ENCODE assay signal across 8 cellular contexts in genomic region chr19:48325265-48325910, GRCh38. TPM values are rescaled to one million over a fixed set of nuclear protein-coding genes. Genes with fewer than 3 reads are reported as not detected.
DNase-seq lines count a peak whose midpoint lies in the region; ATAC-seq and TF ChIP-seq lines count a peak whose summit lies in the region.

TSS of gene EMP3 (plus strand) at chr19:48325552. CDS start at chr19:48326845, 1,293 bp downstream.

- peak within 1 kb of the TSS; percentile 36 to 81 (median 60) for H3K4me3 ChIP-seq in heart left ventricle
- H3K4me3 ChIP-seq in retinal pigment epithelial cell (ENCODE audit: low read length): peak within 1 kb of the TSS; percentile 58
- H3K4me3 ChIP-seq in aorta (ENCODE audit: low read length in 2 of 2): peak within 1 kb of the TSS; percentile 56 to 82

- intact Hi-C loops in heart left ventricle (cut with DNase I) (loop anchor here in 1 of 10 donors (10.0 kb wide), 1 partner anchor 259 kb away; no protein-coding TSS in a partner anchor), aorta (cut with DNase I) (loop anchor here in 1 of 2 donors (10.0 kb wide), 1 partner anchor 119 kb away; the partner anchor contains the start of gene GRWD1)

- DNase-seq in AG09319 (ENCODE audit: extremely low read depth, low read depth) (peak; percentile 77), HEK293T (ENCODE audit: extremely low spot score) (peak; percentile 68), SW480 (ENCODE audit: low spot score) (peak; percentile 75), heart left ventricle (peak; percentile 82 to 88 (median 86)), retinal pigment epithelial cell (ENCODE audit: low read depth) (peak; percentile 55), aorta (peak; percentile 92 to 94)

- CTCF ChIA-PET in HEK293T (lab: Yijun Ruan, JAX): interaction anchor here (1.5 to 3.0 kb wide), 2 partner anchors 9 to 11 kb away, joined by 4 to 14 read pairs; no protein-coding TSS in a partner anchor

- peaks cover 0 to 7% (median 0%) of the 10 kb centered on the region in 12 donors for H3K9me3 ChIP-seq in heart left ventricle
- H3K9me3 ChIP-seq in aorta (ENCODE audit: control insufficient read depth, low read length): no peaks in the 10 kb centered on the region

- peak within 1 kb of the TSS; percentile 88 for H3K4me3 Mint-ChIP-seq in activated naive CD8-positive, alpha-beta T cell

- peaks cover 5% of the 10 kb centered on the region for H3K36me3 Mint-ChIP-seq in activated naive CD8-positive, alpha-beta T cell

- TF ChIP-seq CTCF in AG09319 (IDR thresholded peaks at IDR 0.05; ENCODE audit: low read depth, low read length) (no peak), heart left ventricle (IDR thresholded peaks at IDR 0.05) (no peak), retinal pigment epithelial cell (conservative IDR thresholded peaks at IDR 0.05; ENCODE audit: low read depth, low read length) (no peak)

- peak within 1 kb of the TSS; percentile 66 to 100 (median 86) for H3K27ac ChIP-seq in heart left ventricle
- peak within 1 kb of the TSS in 1 of 2 donors; percentile 82 for H3K27ac ChIP-seq in aorta (ENCODE audit: low read depth in 1 of 2, low read length in 2 of 2)

- H3K4me1 Mint-ChIP-seq in activated naive CD8-positive, alpha-beta T cell (ENCODE audit: low read depth): peaks cover 82% of the 10 kb centered on the region

- H3K36me3 ChIP-seq in heart left ventricle (peaks cover 0 to 30% (median 3%) of the 10 kb centered on the region in 9 donors), aorta (ENCODE audit: control insufficient read depth in 1 of 2, insufficient read depth in 2 of 2, low read length in 1 of 2) (no peaks in the 10 kb centered on the region)

- H3K27me3 ChIP-seq in heart left ventricle (no peaks in the 10 kb centered on the region), aorta (ENCODE audit: control insufficient read depth in 1 of 2, insufficient read depth in 2 of 2, low read length in 1 of 2) (no peaks in the 10 kb centered on the region)

- no peaks in the 10 kb centered on the region for H3K27me3 Mint-ChIP-seq in activated naive CD8-positive, alpha-beta T cell

- H3K4me1 ChIP-seq in heart left ventricle (peaks cover 0 to 89% (median 36%) of the 10 kb centered on the region in 12 donors), aorta (ENCODE audit: control insufficient read depth in 1 of 2, insufficient read depth in 2 of 2, low read length in 2 of 2) (no peaks in the 10 kb centered on the region)

- no peaks in the 10 kb centered on the region for H3K9me3 Mint-ChIP-seq in activated naive CD8-positive, alpha-beta T cell (ENCODE audit: low read depth)

- ATAC-seq in heart left ventricle: peak; percentile 2 to 43 (median 38)
- peak; percentile 80 for ATAC-seq in aorta (ENCODE audit: low FRiP score)
- ATAC-seq in HG03520 (IDR thresholded peaks at IDR 0.05; ENCODE audit: unreplicated experiment): no peak

- TF ChIP-seq POLR2A in heart left ventricle (IDR thresholded peaks at IDR 0.05): peak in 1 of 2 donors; percentile 72

- peak within 1 kb of the TSS; percentile 91 for H3K27ac Mint-ChIP-seq in activated naive CD8-positive, alpha-beta T cell

- POLR2A ChIA-PET in HEK293T (lab: Yijun Ruan, JAX): interaction anchor here (1.4 to 8.6 kb wide), 3 partner anchors 8 to 294 kb away, joined by 3 to 93 read pairs (median 4); partner anchors contain the start of genes RPL18 and SPHK2

- WGBS in heart left ventricle, 4 donors: 2% methylated on average over 22 of the region's 22 CpGs
- WGBS in aorta, 2 donors: 0 to 1% methylated on average over 22 of the region's 22 CpGs

TF ChIP-seq in HEK293T, 16 proteins besides CTCF, POLR2A, EP300 and RAD21:
- TF ChIP-seq FOXA1 (IDR thresholded peaks at IDR 0.05) (no peak), NFRKB (IDR thresholded peaks at IDR 0.05) (no peak), ELF4 (IDR thresholded peaks at IDR 0.05) (no peak), CTBP1 (IDR thresholded peaks at IDR 0.05; ENCODE audit: borderline replicate concordance) (no peak), LEF1 (IDR thresholded peaks at IDR 0.05; ENCODE audit: borderline replicate concordance) (no peak), PKNOX1 (IDR thresholded peaks at IDR 0.05) (no peak), HDGF (IDR thresholded peaks at IDR 0.05; ENCODE audit: borderline replicate concordance) (no peak), ARNT (IDR thresholded peaks at IDR 0.05) (no peak), FOXK2 (IDR thresholded peaks at IDR 0.05) (no peak), BHLHE40 (IDR thresholded peaks at IDR 0.05; ENCODE audit: borderline replicate concordance) (no peak), SUZ12 (IDR thresholded peaks at IDR 0.05) (no peak), SP1 (IDR thresholded peaks at IDR 0.05) (no peak)

RNA-seq across cellular contexts. Expression of gene EMP3, which starts in this region (rescaled TPM):
- total RNA-seq in heart left ventricle (100 to 1,000 TPM in 1 of 9 donors, 10 to 100 TPM in 8; 17.7 to 105 (median 57.8) TPM), aorta (100 to 1,000 TPM; 107 to 151 TPM)
- polyA plus RNA-seq in heart left ventricle (10 to 100 TPM; 60.5 to 91.9 TPM), aorta (100 to 1,000 TPM; 109 to 149 TPM)
